7 cellular contexts compared by ENCODE assay signal in the genomic region with DNA sequence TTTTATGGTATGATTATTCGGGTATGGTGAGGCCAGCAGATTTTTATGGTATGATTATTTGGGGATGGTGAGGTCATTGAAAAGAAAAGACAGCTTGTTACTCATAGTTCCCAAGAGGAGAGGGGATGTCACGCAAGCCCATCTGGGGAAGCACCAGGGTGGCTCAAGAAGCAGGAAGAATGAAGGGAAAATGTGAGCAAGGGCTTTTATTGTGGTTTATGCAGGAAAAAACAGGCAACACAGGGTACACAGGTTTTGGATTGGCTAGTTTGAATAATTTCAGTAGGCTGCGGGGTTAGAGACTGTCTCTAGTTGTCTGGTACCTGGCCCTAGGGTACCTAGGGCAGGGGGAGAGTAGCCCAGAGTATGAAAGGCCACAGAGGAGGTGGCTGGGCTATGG. TPM values are rescaled to one million over a fixed set of nuclear protein-coding genes. Genes with fewer than 3 reads are reported as not detected.
DNase-seq lines count a peak whose midpoint lies in the region; ATAC-seq and TF ChIP-seq lines count a peak whose summit lies in the region.

No MANE protein-coding gene starts in this region.

- DNase-seq in Caco-2 (no peak), amniotic stem cell (lab: John Stamatoyannopoulos, UW) (peak; percentile 67), progenitor cell of endocrine pancreas (ENCODE audit: low spot score, unreplicated experiment) (no peak), head of caudate nucleus (no peak), NCI-H526 (lab: John Stamatoyannopoulos, UW) (no peak)
- no peak for DNase-seq in activated CD8-positive, alpha-beta memory T cell treated with anti-CD3 and anti-CD28 coated beads, Interleukin-2, amount 50 U/mL, for 48 hours

- TF ChIP-seq CTCF in Caco-2 (IDR thresholded peaks at IDR 0.05; ENCODE audit: insufficient read depth in 1 of 2, low read depth in 1 of 2, low read length in 1 of 2, severe bottlenecking in 1 of 2, unreplicated experiment in 1 of 2) (no peak), progenitor cell of endocrine pancreas (IDR thresholded peaks at IDR 0.05; ENCODE audit: unreplicated experiment) (no peak)

- no TSS peak for BruUV-seq in Caco-2 (replicated peaks; lab: Mats Ljungman, UMichigan)

- peaks cover 64% of the 10 kb centered on the region for H3K36me3 Mint-ChIP-seq in Caco-2 (ENCODE audit: insufficient read depth, unreplicated experiment)
- H3K36me3 Mint-ChIP-seq in progenitor cell of endocrine pancreas (ENCODE audit: insufficient read depth) = peaks cover 25% of the 10 kb centered on the region

- no peaks in the 10 kb centered on the region for H3K4me1 Mint-ChIP-seq in Caco-2 (ENCODE audit: low read depth, unreplicated experiment)
- no peaks in the 10 kb centered on the region for H3K4me1 Mint-ChIP-seq in progenitor cell of endocrine pancreas (ENCODE audit: low read depth)

- CTCF ChIA-PET in Caco-2 (lab: Charles Lee) = no interaction called here

- H3K9me3 ChIP-seq in Caco-2 = no peaks in the 10 kb centered on the region

- intact Hi-C loops in Caco-2 (cut with micrococcal nuclease; ENCODE audit: unreplicated experiment) = no loop called here
- intact Hi-C loops in head of caudate nucleus (cut with DNase I) = no loop called here

- H3K27me3 Mint-ChIP-seq in Caco-2 (ENCODE audit: insufficient read depth, unreplicated experiment) (no peaks in the 10 kb centered on the region), progenitor cell of endocrine pancreas (no peaks in the 10 kb centered on the region)

- H3K9me3 Mint-ChIP-seq in Caco-2 (ENCODE audit: unreplicated experiment) = peaks cover 8% of the 10 kb centered on the region
- peaks cover 3% of the 10 kb centered on the region for H3K9me3 Mint-ChIP-seq in progenitor cell of endocrine pancreas (ENCODE audit: low read depth)

- no peaks in the 10 kb centered on the region for H3K27me3 ChIP-seq in Caco-2 (replicated peaks; ENCODE audit: control insufficient read depth, insufficient read depth, low read length)

- H3K4me3 Mint-ChIP-seq in Caco-2 (ENCODE audit: unreplicated experiment) = no peak overlapping the region
- H3K4me3 Mint-ChIP-seq in progenitor cell of endocrine pancreas (ENCODE audit: low read depth) = no peak overlapping the region

- H3K27ac Mint-ChIP-seq in Caco-2 (ENCODE audit: unreplicated experiment) = peak overlapping the region; percentile 15
- peak overlapping the region; percentile 34 for H3K27ac Mint-ChIP-seq in progenitor cell of endocrine pancreas

- H3K36me3 ChIP-seq in Caco-2 (ENCODE audit: control insufficient read depth, insufficient read depth, low read length) = peaks cover 3% of the 10 kb centered on the region

- POLR2A ChIA-PET in Caco-2 (lab: Charles Lee) = no interaction called here

- no peaks in the 10 kb centered on the region for H3K4me1 ChIP-seq in Caco-2

- H3K4me3 ChIP-seq in Caco-2 (ENCODE audit: low read depth, low read length) = no peak overlapping the region

- peak; percentile 52 for ATAC-seq in GM19463 (IDR thresholded peaks at IDR 0.05; ENCODE audit: unreplicated experiment)

RNA-seq across cellular contexts. Expression of gene DGKI, which starts 26.8 kb away (rescaled TPM):
- total RNA-seq in Caco-2 (2022) (0.77 and 0.84 TPM in 2 replicates), progenitor cell of endocrine pancreas (0.41 and 0.91 TPM in 2 replicates)
